In genomic region chr4:85509882-85510631, GRCh38 we compare ENCODE assay signal across 1 cellular context.
TF ChIP-seq lines count a peak whose summit lies in the region.

No MANE protein-coding gene starts in this region.

TF ChIP-seq in GM23338, 12 proteins besides CTCF, POLR2A, EP300 and RAD21 (continued from another document):
- TF ChIP-seq REST (IDR thresholded peaks at IDR 0.05; ENCODE audit: unreplicated experiment), result no peak
- no peak for TF ChIP-seq CREB1 (CRISPR knock-in tag; IDR thresholded peaks at IDR 0.05; ENCODE audit: low read depth)
- TF ChIP-seq STAT1 (IDR thresholded peaks at IDR 0.05; ENCODE audit: unreplicated experiment), result no peak
- no peak for TF ChIP-seq EZH2phosphoT487 (IDR thresholded peaks at IDR 0.05; ENCODE audit: unreplicated experiment)
- no peak for TF ChIP-seq ETS1 (IDR thresholded peaks at IDR 0.05)
- no peak for TF ChIP-seq ZNF114 (CRISPR knock-in tag; IDR thresholded peaks at IDR 0.05)
- no peak for TF ChIP-seq NANOG (IDR thresholded peaks at IDR 0.05; ENCODE audit: borderline replicate concordance)
